ENCODE assay signal across 8 cellular contexts in genomic region chr1:33348194-33348593, GRCh38. TPM values are rescaled to one million over a fixed set of nuclear protein-coding genes. Genes with fewer than 3 reads are reported as not detected.
DNase-seq lines count a peak whose midpoint lies in the region; ATAC-seq and TF ChIP-seq lines count a peak whose summit lies in the region.

No MANE protein-coding gene starts in this region.

- H3K9me3 Mint-ChIP-seq in dendritic cell treated with granulocyte-macrophage colony-stimulating factor and Interleukin-4, amounts not matched to agents 40 ng/mL and 50 ng/mL, for 4 days: no peaks in the 10 kb centered on the region
- no peaks in the 10 kb centered on the region for H3K9me3 Mint-ChIP-seq in neural crest cell

- peaks cover 34 to 63% (median 55%) of the 10 kb centered on the region in 11 experiments; a peak in 20 of 22 replicates for H4K20me1 ChIP-seq in BLaER1 treated with 17β-estradiol and CSF1 and Interleukin-3, amounts not matched to agents 10 nM and 100 nM
- no peaks in the 10 kb centered on the region for H4K20me1 ChIP-seq in MM.1S (ENCODE audit: insufficient read depth, low read length)

- no peak for ATAC-seq in sciatic nerve

- H3F3A ChIP-seq in MM.1S (ENCODE audit: insufficient read depth, low read length): no peaks in the 10 kb centered on the region

- peaks cover 53 to 72% (median 68%) of the 10 kb centered on the region in 10 experiments for H3K4me1 ChIP-seq in BLaER1 treated with 17β-estradiol and CSF1 and Interleukin-3, amounts not matched to agents 10 nM and 100 nM
- H3K4me1 ChIP-seq in MM.1S (ENCODE audit: low read length): peaks cover 24% of the 10 kb centered on the region

- peak overlapping the region; percentile 88 to 98 (median 96) for H3K4me2 ChIP-seq in BLaER1 treated with 17β-estradiol and CSF1 and Interleukin-3, amounts not matched to agents 10 nM and 100 nM
- H3K4me2 ChIP-seq in MM.1S (ENCODE audit: low read depth, low read length): peak overlapping the region; percentile 79

- H3K27me3 Mint-ChIP-seq in dendritic cell treated with granulocyte-macrophage colony-stimulating factor and Interleukin-4, amounts not matched to agents 40 ng/mL and 50 ng/mL, for 4 days: no peaks in the 10 kb centered on the region
- H3K27me3 Mint-ChIP-seq in neural crest cell (ENCODE audit: low read depth): no peaks in the 10 kb centered on the region

- no peaks in the 10 kb centered on the region for H3K9me2 ChIP-seq in MM.1S (replicated peaks; ENCODE audit: insufficient read depth, low read length)

- no peaks in the 10 kb centered on the region for H3K9me3 ChIP-seq in BLaER1 treated with 17β-estradiol and CSF1 and Interleukin-3, amounts not matched to agents 10 nM and 100 nM (replicated peaks in 1 of 11)
- no peaks in the 10 kb centered on the region for H3K9me3 ChIP-seq in MM.1S (replicated peaks; ENCODE audit: insufficient read depth, low read length)

- peak overlapping the region; percentile 92 to 99 (median 98); a peak in 21 of 22 replicates for H3K27ac ChIP-seq in BLaER1 treated with 17β-estradiol and CSF1 and Interleukin-3, amounts not matched to agents 10 nM and 100 nM
- no peak overlapping the region for H3K27ac ChIP-seq in MM.1S (ENCODE audit: low read length)

- peaks cover 22% of the 10 kb centered on the region for H3K36me3 Mint-ChIP-seq in dendritic cell treated with granulocyte-macrophage colony-stimulating factor and Interleukin-4, amounts not matched to agents 40 ng/mL and 50 ng/mL, for 4 days (ENCODE audit: low read depth)
- H3K36me3 Mint-ChIP-seq in neural crest cell (ENCODE audit: low read depth): peaks cover 8% of the 10 kb centered on the region

- no peak for DNase-seq in MM.1S
- DNase-seq in neural crest cell (ENCODE audit: low read depth, low spot score): no peak
- no peak for DNase-seq in sciatic nerve (ENCODE audit: low spot score)
- no peak for DNase-seq in LoVo (ENCODE audit: low spot score)
- DNase-seq in COLO829 (ENCODE audit: low spot score): no peak
- DNase-seq in activated CD4-positive, alpha-beta T cell treated with anti-CD3 and anti-CD28 coated beads for 48 hours: no peak

- H3K27me3 ChIP-seq in BLaER1 treated with 17β-estradiol and CSF1 and Interleukin-3, amounts not matched to agents 10 nM and 100 nM: no peaks in the 10 kb centered on the region
- H3K27me3 ChIP-seq in MM.1S (replicated peaks; ENCODE audit: insufficient read depth, low read length): peaks cover 4% of the 10 kb centered on the region; the same call in 1 of the 2 replicates

- TF ChIP-seq CTCF in MM.1S (IDR thresholded peaks at IDR 0.05; ENCODE audit: low read length) (no peak), neural crest cell (conservative IDR thresholded peaks at IDR 0.05) (no peak)

- peak overlapping the region; percentile 87 for H3K27ac Mint-ChIP-seq in dendritic cell treated with granulocyte-macrophage colony-stimulating factor and Interleukin-4, amounts not matched to agents 40 ng/mL and 50 ng/mL, for 4 days
- H3K27ac Mint-ChIP-seq in neural crest cell (ENCODE audit: unreplicated experiment): peak overlapping the region; percentile 4

- H3K9ac ChIP-seq in BLaER1 treated with 17β-estradiol and CSF1 and Interleukin-3, amounts not matched to agents 10 nM and 100 nM: peak overlapping the region; percentile 98 to 100 (median 99)
- H3K9ac ChIP-seq in MM.1S (ENCODE audit: low read length): peak overlapping the region; percentile 49; the same call in 1 of the 2 replicates

- H3K4me3 ChIP-seq in BLaER1 treated with 17β-estradiol and CSF1 and Interleukin-3, amounts not matched to agents 10 nM and 100 nM: peak overlapping the region; percentile 88 to 97 (median 92)
- H3K4me3 ChIP-seq in MM.1S (ENCODE audit: low read length): peak overlapping the region; percentile 64

- intact Hi-C loops in dendritic cell treated with granulocyte-macrophage colony-stimulating factor and Interleukin-4, amounts not matched to agents 40 ng/mL and 50 ng/mL, for 4 days (cut with micrococcal nuclease): no loop called here
- intact Hi-C loops in sciatic nerve (cut with DNase I): no loop called here

- peaks cover 43% of the 10 kb centered on the region for H3K79me2 ChIP-seq in MM.1S (ENCODE audit: low read length)

- no peak overlapping the region for H2AFZ ChIP-seq in MM.1S (ENCODE audit: low read length)

- H3K4me1 Mint-ChIP-seq in dendritic cell treated with granulocyte-macrophage colony-stimulating factor and Interleukin-4, amounts not matched to agents 40 ng/mL and 50 ng/mL, for 4 days (ENCODE audit: low read depth): peaks cover 39% of the 10 kb centered on the region
- H3K4me1 Mint-ChIP-seq in neural crest cell: peaks cover 65% of the 10 kb centered on the region

- H3K36me3 ChIP-seq in BLaER1 treated with 17β-estradiol and CSF1 and Interleukin-3, amounts not matched to agents 10 nM and 100 nM: peaks cover 5 to 36% (median 24%) of the 10 kb centered on the region in 11 experiments; a peak in 19 of 22 replicates
- H3K36me3 ChIP-seq in MM.1S (replicated peaks; ENCODE audit: insufficient read depth, low read length): no peaks in the 10 kb centered on the region

- peak overlapping the region; percentile 89 for H3K4me3 Mint-ChIP-seq in dendritic cell treated with granulocyte-macrophage colony-stimulating factor and Interleukin-4, amounts not matched to agents 40 ng/mL and 50 ng/mL, for 4 days
- H3K4me3 Mint-ChIP-seq in neural crest cell: peak overlapping the region; percentile 90

RNA-seq across cellular contexts. Expression of gene A3GALT2, which starts 27.3 kb away (rescaled TPM):
- total RNA-seq in neural crest cell: not detected in 2 replicates
- not detected for total RNA-seq in sciatic nerve
